ENCODE assay signal across 1 cellular context in the genomic region with DNA sequence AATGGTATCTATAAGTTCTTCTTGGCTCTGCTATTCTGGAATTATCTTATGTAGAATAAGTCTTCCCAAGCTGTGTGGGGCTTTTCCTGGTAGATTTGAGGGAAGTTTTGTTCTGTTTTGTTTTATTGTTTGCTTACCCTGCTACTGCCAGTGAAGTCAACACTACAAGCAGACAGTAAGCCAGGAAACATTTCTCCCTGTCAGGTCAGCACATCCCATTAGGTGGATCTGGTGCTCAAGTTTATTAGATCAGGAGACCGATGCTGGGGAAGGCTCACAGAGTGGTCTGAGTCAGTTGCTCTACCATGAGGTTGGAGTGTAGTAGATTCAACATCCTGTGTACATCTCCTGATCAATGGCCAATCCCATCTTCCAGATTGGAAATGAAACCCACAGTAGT.
TF ChIP-seq lines count a peak whose summit lies in the region.

No MANE protein-coding gene starts in this region.

TF ChIP-seq in HepG2, 621 proteins besides CTCF, POLR2A, EP300 and RAD21 (continued from another document):
- TF ChIP-seq ZFP91 (CRISPR knock-in tag; IDR thresholded peaks at IDR 0.05; ENCODE audit: borderline replicate concordance) (no peak), ZNF205 (CRISPR knock-in tag; IDR thresholded peaks at IDR 0.05) (no peak), RORA (CRISPR knock-in tag; IDR thresholded peaks at IDR 0.05) (no peak), ZNF234 (CRISPR knock-in tag; conservative IDR thresholded peaks at IDR 0.05) (no peak), TCF7 (IDR thresholded peaks at IDR 0.05; ENCODE audit: low read depth) (no peak), RELA (CRISPR knock-in tag; IDR thresholded peaks at IDR 0.05) (no peak), ZNF430 (CRISPR knock-in tag; IDR thresholded peaks at IDR 0.05) (no peak), ZNF432 (CRISPR knock-in tag; IDR thresholded peaks at IDR 0.05; ENCODE audit: borderline replicate concordance) (no peak)
